In genomic region chr6:16684195-16684689, GRCh38 we compare ENCODE assay signal across 1 cellular context.
A peak's percentile ranks its signal among the peaks of the same experiment; 100 is the strongest.
TF ChIP-seq lines count a peak whose summit lies in the region.

No MANE protein-coding gene starts in this region.

TF ChIP-seq in HEK293, 187 proteins besides CTCF, POLR2A, EP300 and RAD21 (continued from another document):
- peak; percentile 51 for TF ChIP-seq PRDM10 (tag by site-specific recombination; IDR thresholded peaks at IDR 0.05)
- peak; percentile 45; the same call in 1 of the 2 replicates for TF ChIP-seq ZSCAN16 (tag by site-specific recombination; IDR thresholded peaks at IDR 0.05)
- TF ChIP-seq ZBTB17 (tag by site-specific recombination; IDR thresholded peaks at IDR 0.05), result 0 out of 2 replicates have a peak, but pooled peaks have one; percentile 42
- no peak for TF ChIP-seq ZNF658 (tag by site-specific recombination; IDR thresholded peaks at IDR 0.05)
- TF ChIP-seq ZNF214 (tag by site-specific recombination; IDR thresholded peaks at IDR 0.05; ENCODE audit: borderline replicate concordance), result no peak
- no peak for TF ChIP-seq ZNF513 (tag by site-specific recombination; IDR thresholded peaks at IDR 0.05)
- TF ChIP-seq SP2 (tag by site-specific recombination; IDR thresholded peaks at IDR 0.05), result no peak
- no peak for TF ChIP-seq ZNF202 (tag by site-specific recombination; IDR thresholded peaks at IDR 0.05; ENCODE audit: borderline replicate concordance)
- TF ChIP-seq ZNF391 (tag by site-specific recombination; IDR thresholded peaks at IDR 0.05; ENCODE audit: borderline replicate concordance, low read depth), result no peak
- no peak for TF ChIP-seq ZNF404 (tag by site-specific recombination; IDR thresholded peaks at IDR 0.05)
- TF ChIP-seq ZNF37A (tag by site-specific recombination; IDR thresholded peaks at IDR 0.05), result no peak
- no peak for TF ChIP-seq ZBTB8A (tag by site-specific recombination; IDR thresholded peaks at IDR 0.05)
- TF ChIP-seq ZNF654 (tag by site-specific recombination; IDR thresholded peaks at IDR 0.05; ENCODE audit: low read depth), result no peak
- peak; percentile 82 for TF ChIP-seq BCL6B (tag by site-specific recombination; IDR thresholded peaks at IDR 0.05)
- TF ChIP-seq SETDB1 (IDR thresholded peaks at IDR 0.05; ENCODE audit: insufficient read length, low read length), result no peak
- no peak for TF ChIP-seq HOXD13 (CRISPR knock-in tag; IDR thresholded peaks at IDR 0.05; ENCODE audit: borderline replicate concordance)
- no peak for TF ChIP-seq ZNF830 (tag by site-specific recombination; IDR thresholded peaks at IDR 0.05; ENCODE audit: low read depth)
